In the genomic region with DNA sequence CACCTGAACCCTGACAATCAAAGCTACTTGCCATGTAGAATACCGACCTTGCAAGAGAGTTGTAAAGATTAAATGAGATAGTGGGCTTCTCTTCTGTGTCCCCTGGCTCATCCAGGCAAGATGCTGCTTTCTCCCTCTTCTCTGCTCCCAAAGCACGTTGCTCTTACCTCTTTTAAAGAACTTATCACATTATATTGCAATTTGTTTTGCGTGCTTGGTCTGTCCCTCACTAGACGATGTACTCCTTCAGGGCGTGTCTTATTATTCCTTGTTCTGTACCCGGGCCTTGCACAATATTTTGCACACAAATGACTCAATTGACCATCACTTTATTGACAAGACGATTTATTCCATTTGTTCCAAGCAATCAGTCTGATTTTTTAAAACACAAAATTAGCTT, we compare ENCODE assay signal across 1 cellular context.
TF ChIP-seq lines count a peak whose summit lies in the region.

No MANE protein-coding gene starts in this region.

TF ChIP-seq in WTC11, 78 proteins besides CTCF, POLR2A, EP300 and RAD21 (continued from another document):
- TF ChIP-seq, protein P1, sequence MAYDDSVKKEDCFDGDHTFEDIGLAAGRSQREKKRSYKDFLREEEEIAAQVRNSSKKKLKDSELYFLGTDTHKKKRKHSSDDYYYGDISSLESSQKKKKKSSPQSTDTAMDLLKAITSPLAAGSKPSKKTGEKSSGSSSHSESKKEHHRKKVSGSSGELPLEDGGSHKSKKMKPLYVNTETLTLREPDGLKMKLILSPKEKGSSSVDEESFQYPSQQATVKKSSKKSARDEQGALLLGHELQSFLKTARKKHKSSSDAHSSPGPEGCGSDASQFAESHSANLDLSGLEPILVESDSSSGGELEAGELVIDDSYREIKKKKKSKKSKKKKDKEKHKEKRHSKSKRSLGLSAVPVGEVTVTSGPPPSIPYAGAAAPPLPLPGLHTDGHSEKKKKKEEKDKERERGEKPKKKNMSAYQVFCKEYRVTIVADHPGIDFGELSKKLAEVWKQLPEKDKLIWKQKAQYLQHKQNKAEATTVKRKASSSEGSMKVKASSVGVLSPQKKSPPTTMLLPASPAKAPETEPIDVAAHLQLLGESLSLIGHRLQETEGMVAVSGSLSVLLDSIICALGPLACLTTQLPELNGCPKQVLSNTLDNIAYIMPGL (CRISPR knock-in tag; IDR thresholded peaks at IDR 0.05), result no peak
- TF ChIP-seq, protein P2, sequence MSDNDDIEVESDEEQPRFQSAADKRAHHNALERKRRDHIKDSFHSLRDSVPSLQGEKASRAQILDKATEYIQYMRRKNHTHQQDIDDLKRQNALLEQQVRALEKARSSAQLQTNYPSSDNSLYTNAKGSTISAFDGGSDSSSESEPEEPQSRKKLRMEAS (CRISPR knock-in tag; IDR thresholded peaks at IDR 0.05), result no peak
- TF ChIP-seq ZNF671 (CRISPR knock-in tag; IDR thresholded peaks at IDR 0.05) (no peak), MYBL2 (CRISPR knock-in tag; IDR thresholded peaks at IDR 0.05) (no peak), ELF4 (CRISPR knock-in tag; IDR thresholded peaks at IDR 0.05; ENCODE audit: low read depth) (no peak), ZNF232 (CRISPR knock-in tag; IDR thresholded peaks at IDR 0.05) (no peak), RORB (CRISPR knock-in tag; IDR thresholded peaks at IDR 0.05) (no peak), TP53 (CRISPR knock-in tag; IDR thresholded peaks at IDR 0.05) (no peak), FOXK1 (CRISPR knock-in tag; IDR thresholded peaks at IDR 0.05) (no peak), ZNF263 (CRISPR knock-in tag; IDR thresholded peaks at IDR 0.05; ENCODE audit: low read depth) (no peak), NFATC4 (CRISPR knock-in tag; IDR thresholded peaks at IDR 0.05) (no peak)
- TF ChIP-seq, protein P3, sequence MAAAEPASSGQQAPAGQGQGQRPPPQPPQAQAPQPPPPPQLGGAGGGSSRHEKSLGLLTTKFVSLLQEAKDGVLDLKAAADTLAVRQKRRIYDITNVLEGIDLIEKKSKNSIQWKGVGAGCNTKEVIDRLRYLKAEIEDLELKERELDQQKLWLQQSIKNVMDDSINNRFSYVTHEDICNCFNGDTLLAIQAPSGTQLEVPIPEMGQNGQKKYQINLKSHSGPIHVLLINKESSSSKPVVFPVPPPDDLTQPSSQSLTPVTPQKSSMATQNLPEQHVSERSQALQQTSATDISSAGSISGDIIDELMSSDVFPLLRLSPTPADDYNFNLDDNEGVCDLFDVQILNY (CRISPR knock-in tag; IDR thresholded peaks at IDR 0.05), result no peak
- TF ChIP-seq, protein P4, sequence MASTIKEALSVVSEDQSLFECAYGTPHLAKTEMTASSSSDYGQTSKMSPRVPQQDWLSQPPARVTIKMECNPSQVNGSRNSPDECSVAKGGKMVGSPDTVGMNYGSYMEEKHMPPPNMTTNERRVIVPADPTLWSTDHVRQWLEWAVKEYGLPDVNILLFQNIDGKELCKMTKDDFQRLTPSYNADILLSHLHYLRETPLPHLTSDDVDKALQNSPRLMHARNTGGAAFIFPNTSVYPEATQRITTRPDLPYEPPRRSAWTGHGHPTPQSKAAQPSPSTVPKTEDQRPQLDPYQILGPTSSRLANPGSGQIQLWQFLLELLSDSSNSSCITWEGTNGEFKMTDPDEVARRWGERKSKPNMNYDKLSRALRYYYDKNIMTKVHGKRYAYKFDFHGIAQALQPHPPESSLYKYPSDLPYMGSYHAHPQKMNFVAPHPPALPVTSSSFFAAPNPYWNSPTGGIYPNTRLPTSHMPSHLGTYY (CRISPR knock-in tag; IDR thresholded peaks at IDR 0.05), result no peak
- TF ChIP-seq, protein P5, sequence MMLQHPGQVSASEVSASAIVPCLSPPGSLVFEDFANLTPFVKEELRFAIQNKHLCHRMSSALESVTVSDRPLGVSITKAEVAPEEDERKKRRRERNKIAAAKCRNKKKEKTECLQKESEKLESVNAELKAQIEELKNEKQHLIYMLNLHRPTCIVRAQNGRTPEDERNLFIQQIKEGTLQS (CRISPR knock-in tag; conservative IDR thresholded peaks at IDR 0.05), result no peak
- TF ChIP-seq, protein P6, sequence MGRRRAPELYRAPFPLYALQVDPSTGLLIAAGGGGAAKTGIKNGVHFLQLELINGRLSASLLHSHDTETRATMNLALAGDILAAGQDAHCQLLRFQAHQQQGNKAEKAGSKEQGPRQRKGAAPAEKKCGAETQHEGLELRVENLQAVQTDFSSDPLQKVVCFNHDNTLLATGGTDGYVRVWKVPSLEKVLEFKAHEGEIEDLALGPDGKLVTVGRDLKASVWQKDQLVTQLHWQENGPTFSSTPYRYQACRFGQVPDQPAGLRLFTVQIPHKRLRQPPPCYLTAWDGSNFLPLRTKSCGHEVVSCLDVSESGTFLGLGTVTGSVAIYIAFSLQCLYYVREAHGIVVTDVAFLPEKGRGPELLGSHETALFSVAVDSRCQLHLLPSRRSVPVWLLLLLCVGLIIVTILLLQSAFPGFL (CRISPR knock-in tag; IDR thresholded peaks at IDR 0.05; ENCODE audit: borderline replicate concordance), result no peak
- TF ChIP-seq, protein P7, sequence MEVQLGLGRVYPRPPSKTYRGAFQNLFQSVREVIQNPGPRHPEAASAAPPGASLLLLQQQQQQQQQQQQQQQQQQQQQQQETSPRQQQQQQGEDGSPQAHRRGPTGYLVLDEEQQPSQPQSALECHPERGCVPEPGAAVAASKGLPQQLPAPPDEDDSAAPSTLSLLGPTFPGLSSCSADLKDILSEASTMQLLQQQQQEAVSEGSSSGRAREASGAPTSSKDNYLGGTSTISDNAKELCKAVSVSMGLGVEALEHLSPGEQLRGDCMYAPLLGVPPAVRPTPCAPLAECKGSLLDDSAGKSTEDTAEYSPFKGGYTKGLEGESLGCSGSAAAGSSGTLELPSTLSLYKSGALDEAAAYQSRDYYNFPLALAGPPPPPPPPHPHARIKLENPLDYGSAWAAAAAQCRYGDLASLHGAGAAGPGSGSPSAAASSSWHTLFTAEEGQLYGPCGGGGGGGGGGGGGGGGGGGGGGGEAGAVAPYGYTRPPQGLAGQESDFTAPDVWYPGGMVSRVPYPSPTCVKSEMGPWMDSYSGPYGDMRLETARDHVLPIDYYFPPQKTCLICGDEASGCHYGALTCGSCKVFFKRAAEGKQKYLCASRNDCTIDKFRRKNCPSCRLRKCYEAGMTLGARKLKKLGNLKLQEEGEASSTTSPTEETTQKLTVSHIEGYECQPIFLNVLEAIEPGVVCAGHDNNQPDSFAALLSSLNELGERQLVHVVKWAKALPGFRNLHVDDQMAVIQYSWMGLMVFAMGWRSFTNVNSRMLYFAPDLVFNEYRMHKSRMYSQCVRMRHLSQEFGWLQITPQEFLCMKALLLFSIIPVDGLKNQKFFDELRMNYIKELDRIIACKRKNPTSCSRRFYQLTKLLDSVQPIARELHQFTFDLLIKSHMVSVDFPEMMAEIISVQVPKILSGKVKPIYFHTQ (CRISPR knock-in tag; IDR thresholded peaks at IDR 0.05), result no peak
- TF ChIP-seq, protein P8, sequence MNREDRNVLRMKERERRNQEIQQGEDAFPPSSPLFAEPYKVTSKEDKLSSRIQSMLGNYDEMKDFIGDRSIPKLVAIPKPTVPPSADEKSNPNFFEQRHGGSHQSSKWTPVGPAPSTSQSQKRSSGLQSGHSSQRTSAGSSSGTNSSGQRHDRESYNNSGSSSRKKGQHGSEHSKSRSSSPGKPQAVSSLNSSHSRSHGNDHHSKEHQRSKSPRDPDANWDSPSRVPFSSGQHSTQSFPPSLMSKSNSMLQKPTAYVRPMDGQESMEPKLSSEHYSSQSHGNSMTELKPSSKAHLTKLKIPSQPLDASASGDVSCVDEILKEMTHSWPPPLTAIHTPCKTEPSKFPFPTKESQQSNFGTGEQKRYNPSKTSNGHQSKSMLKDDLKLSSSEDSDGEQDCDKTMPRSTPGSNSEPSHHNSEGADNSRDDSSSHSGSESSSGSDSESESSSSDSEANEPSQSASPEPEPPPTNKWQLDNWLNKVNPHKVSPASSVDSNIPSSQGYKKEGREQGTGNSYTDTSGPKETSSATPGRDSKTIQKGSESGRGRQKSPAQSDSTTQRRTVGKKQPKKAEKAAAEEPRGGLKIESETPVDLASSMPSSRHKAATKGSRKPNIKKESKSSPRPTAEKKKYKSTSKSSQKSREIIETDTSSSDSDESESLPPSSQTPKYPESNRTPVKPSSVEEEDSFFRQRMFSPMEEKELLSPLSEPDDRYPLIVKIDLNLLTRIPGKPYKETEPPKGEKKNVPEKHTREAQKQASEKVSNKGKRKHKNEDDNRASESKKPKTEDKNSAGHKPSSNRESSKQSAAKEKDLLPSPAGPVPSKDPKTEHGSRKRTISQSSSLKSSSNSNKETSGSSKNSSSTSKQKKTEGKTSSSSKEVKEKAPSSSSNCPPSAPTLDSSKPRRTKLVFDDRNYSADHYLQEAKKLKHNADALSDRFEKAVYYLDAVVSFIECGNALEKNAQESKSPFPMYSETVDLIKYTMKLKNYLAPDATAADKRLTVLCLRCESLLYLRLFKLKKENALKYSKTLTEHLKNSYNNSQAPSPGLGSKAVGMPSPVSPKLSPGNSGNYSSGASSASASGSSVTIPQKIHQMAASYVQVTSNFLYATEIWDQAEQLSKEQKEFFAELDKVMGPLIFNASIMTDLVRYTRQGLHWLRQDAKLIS (CRISPR knock-in tag; IDR thresholded peaks at IDR 0.05; ENCODE audit: borderline replicate concordance), result no peak
